8 cellular contexts compared by ENCODE assay signal in the genomic region with DNA sequence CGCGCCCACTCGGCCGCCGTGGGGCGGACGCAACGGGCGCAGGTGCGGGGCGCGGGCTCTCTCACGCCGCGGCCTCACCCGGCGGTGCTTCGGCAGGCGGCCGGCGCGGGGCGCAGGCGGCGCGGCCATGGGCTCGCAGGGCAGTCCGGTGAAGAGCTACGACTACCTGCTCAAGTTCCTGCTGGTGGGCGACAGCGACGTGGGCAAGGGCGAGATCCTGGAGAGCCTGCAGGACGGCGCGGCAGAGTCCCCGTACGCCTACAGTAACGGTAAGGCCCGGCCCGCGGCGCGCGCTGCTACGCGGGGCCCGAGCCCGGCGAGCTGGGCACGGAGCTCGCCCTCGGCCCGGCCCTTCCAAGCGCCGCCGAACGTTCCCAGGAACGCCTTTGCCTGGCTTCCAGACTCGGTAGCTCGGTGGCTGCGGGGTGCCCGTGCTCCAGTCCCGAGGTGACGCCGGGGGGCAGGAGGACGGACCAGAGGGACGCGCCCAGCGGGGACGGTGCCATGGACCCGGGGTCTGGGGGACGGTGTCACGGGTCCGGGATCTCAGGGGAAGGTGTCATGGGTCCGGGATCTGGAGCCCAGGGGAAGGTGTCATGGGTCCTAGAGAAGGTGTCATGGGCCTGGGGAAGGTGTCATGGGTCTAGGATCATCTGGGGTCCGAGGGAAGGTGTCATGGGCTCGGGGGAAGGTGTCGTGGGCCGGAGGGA. TPM values are rescaled to one million over a fixed set of nuclear protein-coding genes. Genes with fewer than 3 reads are reported as not detected.
DNase-seq lines count a peak whose midpoint lies in the region; ATAC-seq, FAIRE-seq and TF ChIP-seq lines count a peak whose summit lies in the region.

No MANE protein-coding gene starts in this region.

- no peaks in the 10 kb centered on the region for H3K27me3 ChIP-seq in GM06990 (replicated peaks; ENCODE audit: control insufficient read depth, insufficient read depth, low read length)
- no peaks in the 10 kb centered on the region for H3K27me3 ChIP-seq in IMR-90 (ENCODE audit: control insufficient read depth, insufficient read depth, low read length)
- H3K27me3 ChIP-seq in bronchial epithelial cell (ENCODE audit: control insufficient read depth, insufficient read depth, low read length) = no peaks in the 10 kb centered on the region

- H3K56ac ChIP-seq in IMR-90 (ENCODE audit: extremely low read depth, insufficient read depth, low read length) = peak overlapping the region; percentile 31; the same call in 1 of the 2 replicates

- ATAC-seq in IMR-90 (ENCODE audit: low read depth) (peak; percentile 10), HG02884 (IDR thresholded peaks at IDR 0.05; ENCODE audit: unreplicated experiment) (no peak)

- H3K4me3 ChIP-seq in GM06990 (replicated peaks; ENCODE audit: low read depth, low read length) = peak overlapping the region; percentile 83
- peak overlapping the region; percentile 98 for H3K4me3 ChIP-seq in IMR-90 (ENCODE audit: insufficient read depth, low read depth, low read length)
- H3K4me3 ChIP-seq in bronchial epithelial cell (ENCODE audit: low read depth, low read length) = peak overlapping the region; percentile 82

- no peak overlapping the region for H2BK15ac ChIP-seq in IMR-90 (ENCODE audit: low read depth, low read length)

- peaks cover 18% of the 10 kb centered on the region for H3K4me1 ChIP-seq in IMR-90 (ENCODE audit: control insufficient read depth, insufficient read depth, low read length)

- H3K79me1 ChIP-seq in IMR-90 (ENCODE audit: low read depth in 1 of 2, low read length in 2 of 2) = peaks cover 25 to 77% of the 10 kb centered on the region in 2 experiments; a peak in 3 of 4 replicates

- no peaks in the 10 kb centered on the region for H3K36me3 Mint-ChIP-seq in mesothelial cell of epicardium

- no peak for TF ChIP-seq POLR2A in IMR-90 (IDR thresholded peaks at IDR 0.05; ENCODE audit: low read depth, low read length)

- peak overlapping the region; percentile 87 for H4K91ac ChIP-seq in IMR-90 (ENCODE audit: insufficient read depth, low read depth, low read length)

- DNase-seq in GM06990 (ENCODE audit: extremely low read depth, insufficient read length) = peak; percentile 48
- peak; percentile 47 for DNase-seq in IMR-90
- no peak for DNase-seq in bronchial epithelial cell (ENCODE audit: low read depth)
- no peak for DNase-seq in mesothelial cell of epicardium (ENCODE audit: low spot score in 2 of 2, unreplicated experiment in 2 of 2)
- no peak for DNase-seq in NCI-H1436 (lab: John Stamatoyannopoulos, UW)
- DNase-seq in effector CD4-positive, alpha-beta T cell = no peak
- DNase-seq in NCI-H1105 treated with DMSO at 0.1 percent for 48 hours (lab: John Stamatoyannopoulos, UW) = no peak

- dilution Hi-C loops in IMR-90 (cut with HindIII; ENCODE audit: low sequenced_read_pairs, unreplicated experiment) = no loop called here

- H2BK20ac ChIP-seq in IMR-90 (ENCODE audit: low read depth, low read length) = no peak overlapping the region

- WGBS in IMR-90 (ENCODE audit: extremely low coverage in 2 of 2, insufficient read length in 1 of 2), 2 experiments = 2% methylated on average over 71 of the region's 80 CpGs; no CpG with 5 or more reads in 1 of the 2 experiments

- peak overlapping the region; percentile 82 for H3K4ac ChIP-seq in IMR-90 (ENCODE audit: low read depth, low read length)

- BruUV-seq in IMR-90 (replicated peaks; lab: Mats Ljungman, UMichigan) = no TSS peak

- H4K5ac ChIP-seq in IMR-90 (ENCODE audit: low read depth, low read length) = no peak overlapping the region

- H2AK9ac ChIP-seq in IMR-90 (replicated peaks; ENCODE audit: low read depth, low read length, poor library complexity) = peak overlapping the region; percentile 95

- in situ Hi-C loops in IMR-90 (cut with MboI; ENCODE audit: low sequenced_read_pairs) = no loop called here

- H3K4me3 Mint-ChIP-seq in mesothelial cell of epicardium = peak overlapping the region; percentile 83

- peak overlapping the region; percentile 38 for H3K27ac ChIP-seq in IMR-90 (ENCODE audit: insufficient read depth, low read length)

- H3K18ac ChIP-seq in IMR-90 (ENCODE audit: low read depth, low read length) = no peak overlapping the region

- H3K27me3 Mint-ChIP-seq in mesothelial cell of epicardium (ENCODE audit: low read depth) = peaks cover 6% of the 10 kb centered on the region

- H3K9me3 ChIP-seq in IMR-90 (ENCODE audit: control insufficient read depth, insufficient read depth, low read length) = no peaks in the 10 kb centered on the region

- peaks cover 52% of the 10 kb centered on the region for H4K20me1 ChIP-seq in IMR-90 (ENCODE audit: insufficient read depth, low read length)

- TF ChIP-seq CTCF in GM06990 (IDR thresholded peaks at IDR 0.05; ENCODE audit: insufficient read depth, low read length, poor library complexity, severe bottlenecking) = no peak
- TF ChIP-seq CTCF in IMR-90 (conservative IDR thresholded peaks at IDR 0.05; ENCODE audit: low read depth, low read length) = peak; percentile 10; the same call in 1 of the 2 replicates
- no peak for TF ChIP-seq CTCF in bronchial epithelial cell (IDR thresholded peaks at IDR 0.05; ENCODE audit: insufficient read depth, low read length, severe bottlenecking)
- TF ChIP-seq CTCF in mesothelial cell of epicardium (IDR thresholded peaks at IDR 0.05; ENCODE audit: unreplicated experiment) = no peak

- peak overlapping the region; percentile 92 for H3K23ac ChIP-seq in IMR-90 (ENCODE audit: low read depth, low read length)

- CTCF ChIA-PET in IMR-90 (lab: Yijun Ruan, JAX) = interaction anchor here (0.8 kb wide), 1 partner anchor 11 kb away, joined by 3 read pairs; no protein-coding TSS in a partner anchor

- no peak for TF ChIP-seq RAD21 in IMR-90 (IDR thresholded peaks at IDR 0.05; ENCODE audit: low read length)

- peak overlapping the region; percentile 95 for H3K4me2 ChIP-seq in IMR-90 (ENCODE audit: low read depth, low read length)

- peak overlapping the region; percentile 94 for H2AFZ ChIP-seq in IMR-90 (replicated peaks; ENCODE audit: low read length, poor library complexity)

- H3K14ac ChIP-seq in IMR-90 (replicated peaks; ENCODE audit: low read depth, low read length) = peak overlapping the region; percentile 76

- H2BK5ac ChIP-seq in IMR-90 (ENCODE audit: low read depth, low read length, poor library complexity, severe bottlenecking) = peak overlapping the region; percentile 64

- no peak for FAIRE-seq in bronchial epithelial cell (lab: Jason Lieb, UNC)

- no peaks in the 10 kb centered on the region for H3K9me3 Mint-ChIP-seq in mesothelial cell of epicardium

- H3K36me3 ChIP-seq in GM06990 (ENCODE audit: control insufficient read depth, insufficient read depth, low read length) (no peaks in the 10 kb centered on the region; the same call in 1 of the 2 replicates), IMR-90 (ENCODE audit: control insufficient read depth, insufficient read depth, low read length) (0 out of 2 replicates have a peak, but pooled peaks cover 2% of the 10 kb centered on the region), bronchial epithelial cell (ENCODE audit: control insufficient read depth, insufficient read depth, low read length) (peaks cover 2% of the 10 kb centered on the region)

- intact Hi-C loops in IMR-90 (cut with micrococcal nuclease) = no loop called here

- peaks cover 49% of the 10 kb centered on the region for H3K4me1 Mint-ChIP-seq in mesothelial cell of epicardium

- peak overlapping the region; percentile 28 to 69; a peak in 2 of 4 replicates for H4K8ac ChIP-seq in IMR-90 (ENCODE audit: low read depth in 2 of 2, low read length in 2 of 2)

- H3K9ac ChIP-seq in IMR-90 (ENCODE audit: low read depth, low read length) = peak overlapping the region; percentile 74

- POLR2A ChIA-PET in IMR-90 (lab: Charles Lee; ENCODE audit: unreplicated experiment) = no interaction called here

- H2BK120ac ChIP-seq in IMR-90 (ENCODE audit: low read depth, low read length) = no peak overlapping the region; the same call in 1 of the 2 replicates

- peak overlapping the region; percentile 82 for H3K27ac Mint-ChIP-seq in mesothelial cell of epicardium

- H2AK5ac ChIP-seq in IMR-90 (ENCODE audit: low read depth, low read length) = peak overlapping the region; percentile 67

- peaks cover 17% of the 10 kb centered on the region; the same call in 1 of the 2 replicates for H3K9me1 ChIP-seq in IMR-90 (ENCODE audit: insufficient read depth, low read length)

TF ChIP-seq in IMR-90, 13 proteins besides CTCF, POLR2A, EP300 and RAD21 (continues in another document):
- TF ChIP-seq SMC3 (IDR thresholded peaks at IDR 0.05; ENCODE audit: low read depth, low read length) = no peak
- TF ChIP-seq RFX5 (IDR thresholded peaks at IDR 0.05; ENCODE audit: low read depth, low read length) = no peak

RNA-seq across cellular contexts. Expression of a gene that starts 0.5 kb away (rescaled TPM):
- total RNA-seq in IMR-90 (2012; rRNA removed) (6.8 and 6.9 TPM in 2 replicates), bronchial epithelial cell (10.8 and 16.8 TPM in 2 replicates), mesothelial cell of epicardium (23.2 to 26.2 TPM (median 25.5 TPM) in 3 replicates)
- 13.7 and 15.3 TPM in 2 replicates for polyA plus RNA-seq in IMR-90 (2012; rRNA removed)
- polyA plus RNA-seq in IMR-90 (2012; cell fraction: cytosol; rRNA removed) = 11.0 and 21.8 TPM in 2 replicates
- polyA plus RNA-seq in IMR-90 (2012; cell fraction: nucleus; rRNA removed; ENCODE audit: low replicate concordance) = 26.4 and 67.6 TPM in 2 replicates

RNA-seq across cellular contexts. Expression of a gene that starts 20.6 kb away (rescaled TPM):
- total RNA-seq in IMR-90 (2012; rRNA removed) (5.9 and 7.2 TPM in 2 replicates), bronchial epithelial cell (17.2 and 17.9 TPM in 2 replicates), mesothelial cell of epicardium (78.5 to 86.7 TPM (median 84.8 TPM) in 3 replicates)
- polyA plus RNA-seq in IMR-90 (2012; rRNA removed) = 36.8 and 40.5 TPM in 2 replicates
- 16.5 and 38.0 TPM in 2 replicates for polyA plus RNA-seq in IMR-90 (2012; cell fraction: cytosol; rRNA removed)
- polyA plus RNA-seq in IMR-90 (2012; cell fraction: nucleus; rRNA removed; ENCODE audit: low replicate concordance) = 111 and 325 TPM in 2 replicates

RNA-seq across cellular contexts. Expression of a gene that starts 23.5 kb away (rescaled TPM):
- 0.56 and 0.72 TPM in 2 replicates for total RNA-seq in IMR-90 (2012; rRNA removed)
- polyA plus RNA-seq in IMR-90 (2012; rRNA removed) = 0.65 and 0.84 TPM in 2 replicates
- polyA plus RNA-seq in IMR-90 (2012; cell fraction: cytosol; rRNA removed) = 0.76 and 1.4 TPM in 2 replicates
- polyA plus RNA-seq in IMR-90 (2012; cell fraction: nucleus; rRNA removed; ENCODE audit: low replicate concordance) = 1.3 and 2.4 TPM in 2 replicates
- total RNA-seq in bronchial epithelial cell = under 0.01 TPM in 2 replicates
- total RNA-seq in mesothelial cell of epicardium = 2.3 to 3.0 TPM (median 2.7 TPM) in 3 replicates

RNA-seq across cellular contexts. Expression of a gene that starts 30.1 kb away (rescaled TPM):
- total RNA-seq in IMR-90 (2012; rRNA removed) (not detected in 2 replicates), bronchial epithelial cell (not detected in 2 replicates), mesothelial cell of epicardium (0.25 TPM in 1 of 3 replicates, not detected in the others)
- not detected in 2 replicates for polyA plus RNA-seq in IMR-90 (2012; rRNA removed)
- polyA plus RNA-seq in IMR-90 (2012; cell fraction: cytosol; rRNA removed) = not detected in 2 replicates
- polyA plus RNA-seq in IMR-90 (2012; cell fraction: nucleus; rRNA removed; ENCODE audit: low replicate concordance) = 0.05 and 0.09 TPM in 2 replicates

RNA-seq across cellular contexts. Expression of a gene that starts 40.5 kb away (rescaled TPM):
- not detected in 2 replicates for total RNA-seq in IMR-90 (2012; rRNA removed)
- 0.10 and 0.23 TPM in 2 replicates for polyA plus RNA-seq in IMR-90 (2012; rRNA removed)
- 0.08 and 0.24 TPM in 2 replicates for polyA plus RNA-seq in IMR-90 (2012; cell fraction: cytosol; rRNA removed)
- polyA plus RNA-seq in IMR-90 (2012; cell fraction: nucleus; rRNA removed; ENCODE audit: low replicate concordance) = 0.44 and 2.5 TPM in 2 replicates
- total RNA-seq in bronchial epithelial cell = 0.13 TPM in 1 of 2 replicates, not detected in the other
- 0.47 to 0.94 TPM (median 0.84 TPM) in 3 replicates for total RNA-seq in mesothelial cell of epicardium

Comparison
In these comparisons a context has a peak if more than half of its experiments do, and no peak if none do; other contexts are left out.
1. DNase-seq: peak in GM06990 (single experiment) and IMR-90 (single experiment); none in bronchial epithelial cell (single experiment), mesothelial cell of epicardium (0 of 2), NCI-H1436 (single experiment), effector CD4-positive, alpha-beta T cell (single experiment) and NCI-H1105 treated with DMSO at 0.1 percent for 48 hours (single experiment).
2. Peak in every context shown above with its lines, with median percentiles within 50 percentile points of each other: H3K4me3 ChIP-seq.